8 cellular contexts compared by ENCODE assay signal in the genomic region with DNA sequence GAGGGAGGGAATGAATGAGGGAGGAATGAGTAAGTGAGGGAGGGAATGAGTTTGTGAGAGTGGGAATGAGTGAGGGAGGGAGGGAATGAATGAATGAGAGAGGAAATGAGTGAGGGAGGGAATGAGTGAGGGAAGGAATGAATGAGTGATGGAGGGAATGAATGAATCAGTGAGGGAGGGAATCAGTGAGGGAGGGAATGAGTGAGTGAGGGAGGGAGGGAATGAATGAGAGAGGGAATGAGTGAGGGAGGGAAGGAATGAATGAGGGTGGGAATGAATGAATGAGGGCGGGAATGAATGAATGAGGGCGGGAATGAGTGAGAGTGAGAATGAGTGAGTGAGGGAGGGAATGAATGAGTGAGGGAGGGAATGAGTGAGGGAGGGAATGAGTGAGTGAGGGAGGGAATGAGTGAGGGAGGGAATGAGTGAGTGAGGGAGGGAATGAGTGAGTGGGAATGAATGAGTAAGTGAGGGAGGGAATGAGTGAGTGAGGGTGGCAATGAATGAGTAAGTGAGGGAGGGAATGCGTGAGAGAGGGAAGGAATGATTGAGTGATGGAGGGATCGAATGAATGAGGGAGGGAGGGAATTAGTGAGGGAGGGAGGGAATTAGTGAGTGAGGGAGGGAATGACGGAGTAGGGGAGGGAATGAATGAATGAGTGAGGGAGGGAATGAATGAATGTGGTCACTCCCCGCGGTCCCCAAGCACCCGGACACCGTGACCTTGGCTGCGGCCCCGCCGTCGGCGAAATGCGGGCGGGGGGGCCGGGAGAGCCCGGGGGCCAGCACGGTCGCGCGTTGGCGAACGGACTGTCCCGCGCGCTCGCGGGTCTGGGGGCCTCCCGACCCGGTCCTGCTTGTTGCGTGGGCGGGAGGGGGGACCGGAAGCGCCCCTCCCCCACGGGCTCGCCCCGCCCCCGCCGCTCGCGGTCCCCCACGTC. TPM values are rescaled to one million over a fixed set of nuclear protein-coding genes. Genes with fewer than 3 reads are reported as not detected.
DNase-seq lines count a peak whose midpoint lies in the region; ATAC-seq and TF ChIP-seq lines count a peak whose summit lies in the region.

No MANE protein-coding gene starts in this region.

- no peaks in the 10 kb centered on the region for H3K27me3 ChIP-seq in MG63
- H3K27me3 ChIP-seq in lower lobe of right lung (ENCODE audit: low read depth) = no peaks in the 10 kb centered on the region
- no peaks in the 10 kb centered on the region for H3K27me3 ChIP-seq in uterus

- H3K4me1 ChIP-seq in lower lobe of right lung (peaks cover 28% of the 10 kb centered on the region), uterus (peaks cover 0 to 31% of the 10 kb centered on the region in 2 donors)

- H3K36me3 ChIP-seq in MG63 (peaks cover 27% of the 10 kb centered on the region), lower lobe of right lung (peaks cover 9% of the 10 kb centered on the region), uterus (no peaks in the 10 kb centered on the region)

- peak; percentile 7 for ATAC-seq in GM19455 (IDR thresholded peaks at IDR 0.05; ENCODE audit: unreplicated experiment)
- peak; percentile 47 to 60 for ATAC-seq in lower lobe of right lung

- DNase-seq in COLO829 (ENCODE audit: low spot score) (peak; percentile 35), MG63 (no peak), astrocyte of the spinal cord (ENCODE audit: low read depth, low spot score) (peak; percentile 38), lower lobe of right lung (no peak), uterus (peak in 1 of 2 donors; percentile 28), dermis blood vessel endothelial cell (no peak), D341Med (ENCODE audit: low spot score) (no peak)

- H3K4me3 ChIP-seq in MG63 = peak overlapping the region; percentile 60
- peak overlapping the region; percentile 60 for H3K4me3 ChIP-seq in astrocyte of the spinal cord (ENCODE audit: low read depth, low read length)
- H3K4me3 ChIP-seq in lower lobe of right lung = peak overlapping the region; percentile 79
- H3K4me3 ChIP-seq in uterus = peak overlapping the region; percentile 40 to 86

- TF ChIP-seq POLR2A in uterus (IDR thresholded peaks at IDR 0.05) = no peak

- in situ Hi-C loops in astrocyte of the spinal cord (cut with HindIII; ENCODE audit: low sequenced_read_pairs) = no loop called here

- TF ChIP-seq CTCF in astrocyte of the spinal cord (IDR thresholded peaks at IDR 0.05; ENCODE audit: low read depth, low read length) (no peak), lower lobe of right lung (IDR thresholded peaks at IDR 0.05) (no peak), uterus (IDR thresholded peaks at IDR 0.05) (no peak)

- peak overlapping the region; percentile 100 for H3K27ac ChIP-seq in lower lobe of right lung
- H3K27ac ChIP-seq in uterus = peak overlapping the region; percentile 100

- H3K9me3 ChIP-seq in MG63 (no peaks in the 10 kb centered on the region), lower lobe of right lung (no peaks in the 10 kb centered on the region), uterus (no peaks in the 10 kb centered on the region)

- intact Hi-C loops in lower lobe of right lung (cut with DNase I) (no loop called here), uterus (cut with DNase I; ENCODE audit: low total_unique reads) (no loop called here)

RNA-seq across cellular contexts. Expression of a gene that starts 1.1 kb away (rescaled TPM):
- 154 and 228 TPM in 2 replicates for total RNA-seq in MG63 (2014; rRNA removed; shearing (Covaris generic); ENCODE audit: low replicate concordance)
- total RNA-seq in lower lobe of right lung = 93.4 TPM
- total RNA-seq in uterus = 100 to 1,000 TPM in 1 of 4 donors, 10 to 100 TPM in 3; 25.9 to 133 (median 63.0) TPM
- total RNA-seq in dermis blood vessel endothelial cell = 58.7 and 77.9 TPM in 2 replicates

RNA-seq across cellular contexts. Expression of a gene that starts 25.1 kb away (rescaled TPM):
- 1.1 TPM in 1 of 2 replicates, not detected in the other for total RNA-seq in MG63 (2014; rRNA removed; shearing (Covaris generic); ENCODE audit: low replicate concordance)
- 8.4 TPM for total RNA-seq in lower lobe of right lung
- total RNA-seq in uterus = 1 to 10 TPM in 3 of 4 donors, under 1 TPM in 1; 0.59 to 5.5 (median 3.5) TPM
- 1.3 and 1.4 TPM in 2 replicates for total RNA-seq in dermis blood vessel endothelial cell

RNA-seq across cellular contexts. Expression of a gene that starts 43.4 kb away (rescaled TPM):
- total RNA-seq in MG63 (2014; rRNA removed; shearing (Covaris generic); ENCODE audit: low replicate concordance) = 138 and 174 TPM in 2 replicates
- total RNA-seq in lower lobe of right lung = 39.5 TPM
- 100 to 1,000 TPM in 1 of 4 donors, 10 to 100 TPM in 3; 15.9 to 101 (median 30.8) TPM for total RNA-seq in uterus
- 75.9 and 97.2 TPM in 2 replicates for total RNA-seq in dermis blood vessel endothelial cell

RNA-seq across cellular contexts. Expression of a gene that starts 43.4 kb away (rescaled TPM):
- total RNA-seq in MG63 (2014; rRNA removed; shearing (Covaris generic); ENCODE audit: low replicate concordance) = 40.9 and 52.2 TPM in 2 replicates
- total RNA-seq in lower lobe of right lung = 89.5 TPM
- 10 to 100 TPM; 28.4 to 95.9 (median 48.6) TPM for total RNA-seq in uterus
- 40.3 and 49.9 TPM in 2 replicates for total RNA-seq in dermis blood vessel endothelial cell

RNA-seq across cellular contexts. Expression of a gene that starts 52.4 kb away (rescaled TPM):
- not detected in 2 replicates for total RNA-seq in MG63 (2014; rRNA removed; shearing (Covaris generic); ENCODE audit: low replicate concordance)
- total RNA-seq in lower lobe of right lung (9.6 TPM), uterus (1 to 10 TPM in 1 of 4 donors, under 1 TPM in 1, not detected in 2; 0.52 to 2.8 TPM), dermis blood vessel endothelial cell (not detected in 2 replicates)

Comparison
In these comparisons a context has a peak if more than half of its experiments do, and no peak if none do; other contexts are left out.
1. DNase-seq: peak in COLO829 (single experiment) and astrocyte of the spinal cord (single experiment); none in MG63 (single experiment), lower lobe of right lung (single experiment), dermis blood vessel endothelial cell (single experiment) and D341Med (single experiment).
2. Peak in every context shown above with its lines, with median percentiles within 50 percentile points of each other: H3K4me3 ChIP-seq.